ENCODE assay signal across 10 cellular contexts in the genomic region with DNA sequence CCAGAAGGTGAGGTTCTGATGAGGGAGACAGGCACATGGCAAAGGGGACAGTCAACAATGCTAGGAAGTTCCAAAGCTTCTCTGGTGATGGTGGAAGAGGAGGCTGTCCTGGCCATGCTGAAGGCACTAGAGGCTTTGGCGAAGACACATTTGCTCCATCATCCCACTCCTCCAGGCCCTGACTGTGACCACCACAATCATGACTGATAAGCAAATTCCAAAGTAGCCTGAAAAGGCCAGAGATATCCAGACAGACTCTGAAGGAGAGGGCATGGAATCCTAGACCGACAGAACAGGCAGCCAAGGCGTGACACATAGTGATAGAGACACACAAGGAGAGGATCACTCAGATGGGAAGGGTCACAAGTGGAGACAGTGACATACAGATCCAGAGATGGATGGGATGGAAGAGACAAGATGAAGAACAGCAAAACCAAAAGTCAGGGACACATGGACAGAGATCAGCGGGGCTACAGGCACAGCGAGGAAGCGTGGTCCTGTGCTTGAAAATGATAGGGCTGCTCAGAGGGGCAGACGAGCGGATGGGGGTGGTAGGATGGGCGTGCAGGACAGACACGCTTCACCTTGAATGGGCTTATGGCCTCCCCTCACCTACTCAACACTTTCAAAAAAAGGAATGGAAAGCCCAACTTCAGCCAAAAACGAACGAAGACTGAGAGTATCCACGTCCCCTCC. TPM values are rescaled to one million over a fixed set of nuclear protein-coding genes. Genes with fewer than 3 reads are reported as not detected.
DNase-seq lines count a peak whose midpoint lies in the region; ATAC-seq and TF ChIP-seq lines count a peak whose summit lies in the region.
"Had no signal": no experiment of that assay in that cellular context is flagged by ENCODE, and none has a peak within 500 bp of the region (broad histone marks: within the 10 kb centered on the region; RNA-seq: fewer than 3 reads in every experiment).

No MANE protein-coding gene starts in this region.

- no peak for TF ChIP-seq CTCF in HL-60 (IDR thresholded peaks at IDR 0.05; ENCODE audit: insufficient read depth, low read length)
- no peak for TF ChIP-seq CTCF in kidney epithelial cell (IDR thresholded peaks at IDR 0.05; ENCODE audit: insufficient read depth, low read length, poor library complexity, severe bottlenecking)
- peak in 1 of 3 donors; percentile 10 for TF ChIP-seq CTCF in lower leg skin (IDR thresholded peaks at IDR 0.05)

- H3K27ac ChIP-seq in HL-60 (replicated peaks) (no peak overlapping the region), temporal lobe (ENCODE audit: low read depth, low read length) (peak overlapping the region; percentile 2)

- 49% methylated on average over 13 of the region's 13 CpGs for WGBS in lower leg skin, 2 donors

- DNase-seq in HL-60 (ENCODE audit: low read depth in 1 of 2, low spot score in 1 of 2) (no peak), astrocyte of the hippocampus (ENCODE audit: low read depth, low spot score) (peak; percentile 12), kidney epithelial cell (ENCODE audit: low read depth) (no peak), NCI-H2081 (lab: John Stamatoyannopoulos, UW) (no peak), lower leg skin (ENCODE audit: low spot score in 2 of 2) (no peak)
- DNase-seq: naive B cell, NCI-H345 had no signal

- intact Hi-C loops in lower leg skin (cut with DNase I; ENCODE audit: low total_unique reads): no loop called here

- ATAC-seq in HG03108 (IDR thresholded peaks at IDR 0.05; ENCODE audit: unreplicated experiment) (no peak), GM21786 (IDR thresholded peaks at IDR 0.05; ENCODE audit: unreplicated experiment) (no peak)

- no peaks in the 10 kb centered on the region for H3K27me3 ChIP-seq in HL-60 (ENCODE audit: insufficient read depth, poor library complexity, severe bottlenecking)
- no peaks in the 10 kb centered on the region for H3K27me3 ChIP-seq in kidney epithelial cell (ENCODE audit: control insufficient read depth, insufficient read depth, low read length)

- no peak for TF ChIP-seq POLR2A in lower leg skin (IDR thresholded peaks at IDR 0.05)

- H3K4me3 ChIP-seq in HL-60 (replicated peaks; ENCODE audit: insufficient read depth, low read length) (peak overlapping the region; percentile 74), kidney epithelial cell (ENCODE audit: low read depth, low read length) (peak overlapping the region; percentile 74), lower leg skin (ENCODE audit: low read depth, poor library complexity, severe bottlenecking) (no peak overlapping the region)

- no peaks in the 10 kb centered on the region for H3K36me3 ChIP-seq in kidney epithelial cell (ENCODE audit: control insufficient read depth, insufficient read depth, low read length)

RNA-seq across cellular contexts. Expression of a gene that starts 1.3 kb away (rescaled TPM):
- total RNA-seq in kidney epithelial cell: 2.3 and 2.6 TPM in 2 replicates
- total RNA-seq in temporal lobe: 1.5 TPM
- under 1 TPM; 0.19 to 0.49 (median 0.27) TPM for total RNA-seq in lower leg skin

RNA-seq across cellular contexts. Expression of a gene that starts 5.8 kb away (rescaled TPM):
- 5.7 and 8.5 TPM in 2 replicates for total RNA-seq in kidney epithelial cell
- 16.7 TPM for total RNA-seq in temporal lobe
- total RNA-seq in lower leg skin: 10 to 100 TPM in 3 of 4 donors, 1 to 10 TPM in 1; 2.8 to 10.9 (median 10.7) TPM

RNA-seq across cellular contexts. Expression of a gene that starts 17.3 kb away (rescaled TPM):
- total RNA-seq in kidney epithelial cell (93.2 and 93.4 TPM in 2 replicates), temporal lobe (10.6 TPM), lower leg skin (100 to 1,000 TPM; 113 to 206 (median 141) TPM)

RNA-seq across cellular contexts. Expression of a gene that starts 28.3 kb away (rescaled TPM):
- total RNA-seq in kidney epithelial cell (1.0 and 1.1 TPM in 2 replicates), temporal lobe (40.1 TPM), lower leg skin (1 to 10 TPM in 3 of 4 donors, under 1 TPM in 1; 0.34 to 3.6 (median 1.4) TPM)
